In genomic region chr10:122120008-122120744, GRCh38 we compare ENCODE assay signal across 20 cellular contexts.
DNase-seq lines count a peak whose midpoint lies in the region; ATAC-seq, FAIRE-seq and TF ChIP-seq lines count a peak whose summit lies in the region.
"Had no signal": no experiment of that assay in that cellular context is flagged by ENCODE, and none has a peak within 500 bp of the region (broad histone marks: within the 10 kb centered on the region; RNA-seq: fewer than 3 reads in every experiment).

No MANE protein-coding gene starts in this region.

- H3K9me3 ChIP-seq in A549 (no peaks in the 10 kb centered on the region), HEK293 (ENCODE audit: control insufficient read depth, insufficient read depth, low read depth, low read length) (no peaks in the 10 kb centered on the region), gastroesophageal sphincter (no peaks in the 10 kb centered on the region), psoas muscle (no peaks in the 10 kb centered on the region), small intestine (ENCODE audit: control insufficient read depth, low read depth) (no peaks in the 10 kb centered on the region)

- H3K27ac ChIP-seq in A549 (peak overlapping the region; percentile 21 to 52; a peak in 5 of 6 replicates), HEK293 (ENCODE audit: extremely low read depth, low read depth, low read length) (no peak overlapping the region), gastroesophageal sphincter (peak overlapping the region in 3 of 4 donors; percentile 24 to 54 (median 46)), psoas muscle (peak overlapping the region; percentile 97), small intestine (ENCODE audit: low read depth in 1 of 2, low read length in 1 of 2) (no peak overlapping the region)

- WGBS in A549 (ENCODE audit: missing lambda C conversion rate), result 78% methylated on average over 22 of the region's 22 CpGs
- 90 to 100% methylated on average over 1 to 11 of the region's 22 CpGs for WGBS in gastroesophageal sphincter (ENCODE audit: low coverage in 1 of 2), 2 donors
- 82 to 85% (median 84%) methylated on average over 22 of the region's 22 CpGs for WGBS in psoas muscle, 3 donors
- 86 to 91% (median 89%) methylated on average over 22 of the region's 22 CpGs for WGBS in small intestine, 3 donors

- H3K36me3 ChIP-seq in HEK293 (ENCODE audit: control insufficient read depth in 2 of 2, insufficient read depth in 1 of 2, low read length in 2 of 2), result no peaks in the 10 kb centered on the region
- peaks cover 0 to 17% of the 10 kb centered on the region in 2 donors for H3K36me3 ChIP-seq in gastroesophageal sphincter
- H3K36me3 ChIP-seq in psoas muscle (ENCODE audit: insufficient read depth in 1 of 2, low read depth in 1 of 2), result peaks cover 0 to 20% of the 10 kb centered on the region in 2 donors
- H3K36me3 ChIP-seq in small intestine (ENCODE audit: control insufficient read depth in 2 of 2, insufficient read depth in 2 of 2, low read length in 2 of 2), result no peaks in the 10 kb centered on the region

- TF ChIP-seq POLR2A in A549 (IDR thresholded peaks at IDR 0.05; ENCODE audit: low read length) (no peak), gastroesophageal sphincter (IDR thresholded peaks at IDR 0.05) (no peak)

- DNase-seq in A549 (ENCODE audit: low read depth in 1 of 2, low spot score in 1 of 2) (no peak), psoas muscle (no peak), hypothalamus (lab: John Stamatoyannopoulos, UW) (no peak), HTR-8/SVneo (ENCODE audit: insufficient read length, low spot score) (no peak), small intestine (no peak)
- DNase-seq: activated CD4-positive, alpha-beta T cell treated with anti-CD3 and anti-CD28 coated beads, Interleukin-2, amount 10 ng/mL, durations not matched to agents 24 days and 14 days; activated naive CD4-positive, alpha-beta T cell; activated T-cell treated with anti-CD3 and anti-CD28 coated beads, Interleukin-2, amount 50 U/mL, for 48 hours; effector memory CD4-positive, alpha-beta T cell; foreskin melanocyte; KBM-7; NCI-H1694; NCI-H2171 treated with DMSO at 0.1 percent for 48 hours; NCI-H526 treated with DMSO at 0.1 percent for 48 hours; RPMI8226 had no signal

- TF ChIP-seq EP300 in A549 (IDR thresholded peaks at IDR 0.05), result no peak
- TF ChIP-seq EP300 in gastroesophageal sphincter (IDR thresholded peaks at IDR 0.05), result no peak

- TF ChIP-seq CTCF in A549 (IDR thresholded peaks at IDR 0.05) (no peak), HEK293 (tag by site-specific recombination; IDR thresholded peaks at IDR 0.05) (no peak), gastroesophageal sphincter (IDR thresholded peaks at IDR 0.05) (no peak), psoas muscle (IDR thresholded peaks at IDR 0.05) (no peak)

- H3K27me3 ChIP-seq in gastroesophageal sphincter (no peaks in the 10 kb centered on the region), psoas muscle (ENCODE audit: insufficient read depth in 3 of 3, low read length in 2 of 3) (no peaks in the 10 kb centered on the region), small intestine (ENCODE audit: control insufficient read depth in 2 of 2, insufficient read depth in 2 of 2, low read length in 2 of 2) (no peaks in the 10 kb centered on the region)

- FAIRE-seq in A549 (lab: Jason Lieb, UNC) (no peak), HTR-8/SVneo (lab: Jason Lieb, UNC) (no peak), small intestine (lab: Jason Lieb, UNC) (no peak)
- FAIRE-seq: colon, keratinocyte had no signal

- POLR2A ChIA-PET in A549 (lab: Yijun Ruan, JAX) (no interaction called here), HEK293 (lab: Yijun Ruan, JAX) (no interaction called here)

- peak in 1 of 2 experiments; percentile 23; a peak in 3 of 6 replicates for ATAC-seq in A549
- no peak for ATAC-seq in gastroesophageal sphincter
- no peak for ATAC-seq in psoas muscle
- ATAC-seq: SK-N-SH treated with all-trans-retinoic acid at 6 μM for 48 hours had no signal

- TF ChIP-seq RAD21 in A549 (conservative IDR thresholded peaks at IDR 0.05 in 1 of 2, IDR thresholded peaks at IDR 0.05 in 1 of 2), result no peak

- peak overlapping the region; percentile 16; the same call in 2 of the 3 replicates for H3K4me2 ChIP-seq in A549

- CTCF ChIA-PET in A549 (lab: Yijun Ruan, JAX), result interaction anchor here (0.7 to 1.5 kb wide), 5 partner anchors 22 to 89 kb away, joined by 3 to 5 read pairs (median 3); no protein-coding TSS in a partner anchor
- CTCF ChIA-PET in HEK293 (lab: Yijun Ruan, JAX), result no interaction called here

- H3K4me1 ChIP-seq in A549 (peaks cover 74% of the 10 kb centered on the region), HEK293 (ENCODE audit: control insufficient read depth, insufficient read depth, low read length) (no peaks in the 10 kb centered on the region), gastroesophageal sphincter (peaks cover 9 to 58% (median 18%) of the 10 kb centered on the region in 3 donors), psoas muscle (peaks cover 39% of the 10 kb centered on the region), small intestine (ENCODE audit: control insufficient read depth in 2 of 2, insufficient read depth in 1 of 2, low read depth in 1 of 2, low read length in 1 of 2) (peaks cover 0 to 4% of the 10 kb centered on the region in 2 donors)

- intact Hi-C loops in psoas muscle (cut with DNase I), result no loop called here

- H3K4me3 ChIP-seq in A549, result no peak overlapping the region
- H3K4me3 ChIP-seq in HEK293 (ENCODE audit: low read depth, low read length), result no peak overlapping the region
- no peak overlapping the region for H3K4me3 ChIP-seq in gastroesophageal sphincter
- no peak overlapping the region for H3K4me3 ChIP-seq in psoas muscle
- no peak overlapping the region for H3K4me3 ChIP-seq in small intestine (ENCODE audit: low read depth in 1 of 2, low read length in 2 of 2)

TF ChIP-seq in A549, 52 proteins besides CTCF, POLR2A, EP300 and RAD21 (continues in another document):
- TF ChIP-seq ZC3H11A (IDR thresholded peaks at IDR 0.05), result no peak
- no peak for TF ChIP-seq NFE2L2 (conservative IDR thresholded peaks at IDR 0.05; ENCODE audit: low read length)
- no peak for TF ChIP-seq HOXB5 (CRISPR knock-in tag; IDR thresholded peaks at IDR 0.05)
- TF ChIP-seq MAZ (IDR thresholded peaks at IDR 0.05; ENCODE audit: borderline replicate concordance, low read depth, low read length), result no peak
- no peak for TF ChIP-seq REST (IDR thresholded peaks at IDR 0.05)
- TF ChIP-seq RARB (CRISPR knock-in tag; IDR thresholded peaks at IDR 0.05), result no peak
- no peak for TF ChIP-seq ZNF302 (CRISPR knock-in tag; IDR thresholded peaks at IDR 0.05)

TF ChIP-seq in HEK293, 187 proteins besides CTCF, POLR2A, EP300 and RAD21:
- TF ChIP-seq ZIC2 (tag by site-specific recombination; IDR thresholded peaks at IDR 0.05), result peak; percentile 86
- no peak for TF ChIP-seq ZNF366 (tag by site-specific recombination; conservative IDR thresholded peaks at IDR 0.05)
- TF ChIP-seq, protein P1, sequence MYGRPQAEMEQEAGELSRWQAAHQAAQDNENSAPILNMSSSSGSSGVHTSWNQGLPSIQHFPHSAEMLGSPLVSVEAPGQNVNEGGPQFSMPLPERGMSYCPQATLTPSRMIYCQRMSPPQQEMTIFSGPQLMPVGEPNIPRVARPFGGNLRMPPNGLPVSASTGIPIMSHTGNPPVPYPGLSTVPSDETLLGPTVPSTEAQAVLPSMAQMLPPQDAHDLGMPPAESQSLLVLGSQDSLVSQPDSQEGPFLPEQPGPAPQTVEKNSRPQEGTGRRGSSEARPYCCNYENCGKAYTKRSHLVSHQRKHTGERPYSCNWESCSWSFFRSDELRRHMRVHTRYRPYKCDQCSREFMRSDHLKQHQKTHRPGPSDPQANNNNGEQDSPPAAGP (tag by site-specific recombination; IDR thresholded peaks at IDR 0.05), result peak; percentile 37; the same call in 1 of the 2 replicates
- TF ChIP-seq ZNF423 (tag by site-specific recombination; IDR thresholded peaks at IDR 0.05), result 0 out of 2 replicates have a peak, but pooled peaks have one; percentile 15
- peak; percentile 28; the same call in 1 of the 2 replicates for TF ChIP-seq WT1 (tag by site-specific recombination; IDR thresholded peaks at IDR 0.05)
- TF ChIP-seq GLIS2 (tag by site-specific recombination; IDR thresholded peaks at IDR 0.05), result 0 out of 2 replicates have a peak, but pooled peaks have one; percentile 33
- no peak for TF ChIP-seq ZSCAN23 (tag by site-specific recombination; IDR thresholded peaks at IDR 0.05)
- TF ChIP-seq ZBTB21 (tag by site-specific recombination; IDR thresholded peaks at IDR 0.05), result no peak
- TF ChIP-seq GLIS1 (tag by site-specific recombination; IDR thresholded peaks at IDR 0.05), result peak; percentile 69

Comparison
In these comparisons a context has a peak if more than half of its experiments do, and no peak if none do; other contexts are left out.
1. H3K27ac ChIP-seq: peak in A549 (2 of 2), gastroesophageal sphincter (3 of 4) and psoas muscle (single experiment); none in HEK293 (single experiment) and small intestine (0 of 2).